8 cellular contexts compared by ENCODE assay signal in genomic region chr12:109888179-109889020, GRCh38. TPM values are rescaled to one million over a fixed set of nuclear protein-coding genes. Genes with fewer than 3 reads are reported as not detected.
DNase-seq lines count a peak whose midpoint lies in the region; ATAC-seq, FAIRE-seq and TF ChIP-seq lines count a peak whose summit lies in the region.

No MANE protein-coding gene starts in this region.

- no peak for TF ChIP-seq POLR2A in right lobe of liver (IDR thresholded peaks at IDR 0.05)

- FAIRE-seq in kidney (lab: Jason Lieb, UNC): no peak

- no peak overlapping the region for H3K9ac ChIP-seq in kidney (ENCODE audit: low read length in 2 of 2)

- no peaks in the 10 kb centered on the region for H3K36me3 Mint-ChIP-seq in CD4-positive, alpha-beta memory T cell
- H3K36me3 Mint-ChIP-seq in activated naive CD8-positive, alpha-beta T cell treated with anti-CD3 and anti-CD28 coated beads, Interleukin-2, amount 10 ng/mL, durations not matched to agents 7 days and 5 days: peaks cover 2% of the 10 kb centered on the region

- H3K36me3 ChIP-seq in CD4-positive, alpha-beta memory T cell (ENCODE audit: insufficient read depth, low read length): no peaks in the 10 kb centered on the region
- H3K36me3 ChIP-seq in right lobe of liver (no peaks in the 10 kb centered on the region), kidney (ENCODE audit: control insufficient read depth in 1 of 2, insufficient read depth in 2 of 2, low read length in 2 of 2) (no peaks in the 10 kb centered on the region)

- 57% methylated on average over 12 of the region's 12 CpGs for WGBS in right lobe of liver (ENCODE audit: insufficient coverage, low coverage, low lambda C conversion rate, missing lambda C conversion rate)

- POLR2A ChIA-PET in CD4-positive, alpha-beta memory T cell (lab: Charles Lee; ENCODE audit: partially characterized antibody): interaction anchor here (0.6 to 4.2 kb wide), 12 partner anchors 8 to 561 kb away, joined by 3 to 55 read pairs (median 4); partner anchors contain the start of genes ANKRD13A, GLTP and TCHP
- POLR2A ChIA-PET in activated naive CD8-positive, alpha-beta T cell treated with anti-CD3 and anti-CD28 coated beads, Interleukin-2, amount 10 ng/mL, durations not matched to agents 7 days and 5 days (lab: Charles Lee): interaction anchor here (0.7 to 2.0 kb wide), 4 partner anchors 10 to 1166 kb away, joined by 3 to 20 read pairs (median 4); partner anchors contain the start of gene TCHP

- TF ChIP-seq CTCF in right lobe of liver (IDR thresholded peaks at IDR 0.05) (no peak), kidney (IDR thresholded peaks at IDR 0.05; ENCODE audit: borderline replicate concordance, extremely low read depth, insufficient read depth) (no peak)

- peak overlapping the region; percentile 52 for H3K27ac ChIP-seq in CD4-positive, alpha-beta memory T cell (ENCODE audit: low read depth, low read length)
- H3K27ac ChIP-seq in right lobe of liver: no peak overlapping the region
- no peak overlapping the region for H3K27ac ChIP-seq in kidney (ENCODE audit: low read depth in 2 of 2, low read length in 2 of 2)

- CTCF ChIA-PET in CD4-positive, alpha-beta memory T cell (lab: Charles Lee; ENCODE audit: partially characterized antibody): interaction anchor here (0.6 to 2.5 kb wide), 9 partner anchors 10 to 191 kb away, joined by 3 to 13 read pairs (median 4); partner anchors contain the start of gene TCHP

- intact Hi-C loops in CD4-positive, alpha-beta memory T cell (cut with micrococcal nuclease): loop anchor here (1.0 kb wide), 1 partner anchor 12 kb away; the partner anchor contains the start of gene TCHP
- intact Hi-C loops in right lobe of liver (cut with DNase I): no loop called here
- intact Hi-C loops in kidney (cut with DNase I): no loop called here

- H3K4me3 Mint-ChIP-seq in CD4-positive, alpha-beta memory T cell: peak overlapping the region; percentile 60 to 86 (median 82)
- H3K4me3 Mint-ChIP-seq in activated naive CD8-positive, alpha-beta T cell treated with anti-CD3 and anti-CD28 coated beads, Interleukin-2, amount 10 ng/mL, durations not matched to agents 7 days and 5 days: peak overlapping the region; percentile 37

- H3K4me3 ChIP-seq in CD4-positive, alpha-beta memory T cell (ENCODE audit: low read length in 2 of 2): peak overlapping the region; percentile 2 to 8
- no peak overlapping the region for H3K4me3 ChIP-seq in right lobe of liver
- no peak overlapping the region for H3K4me3 ChIP-seq in kidney (ENCODE audit: low read length in 2 of 2)

- H3K27me3 Mint-ChIP-seq in CD4-positive, alpha-beta memory T cell: peaks cover 0 to 2% of the 10 kb centered on the region in 2 donors
- H3K27me3 Mint-ChIP-seq in activated naive CD8-positive, alpha-beta T cell treated with anti-CD3 and anti-CD28 coated beads, Interleukin-2, amount 10 ng/mL, durations not matched to agents 7 days and 5 days: peaks cover 12% of the 10 kb centered on the region

- H3K4me1 Mint-ChIP-seq in CD4-positive, alpha-beta memory T cell: peaks cover 22 to 44% (median 35%) of the 10 kb centered on the region in 4 donors
- H3K4me1 Mint-ChIP-seq in activated naive CD8-positive, alpha-beta T cell treated with anti-CD3 and anti-CD28 coated beads, Interleukin-2, amount 10 ng/mL, durations not matched to agents 7 days and 5 days: peaks cover 36% of the 10 kb centered on the region

- H3K9me3 ChIP-seq in CD4-positive, alpha-beta memory T cell (ENCODE audit: control insufficient read depth in 1 of 2, low read length in 2 of 2): no peaks in the 10 kb centered on the region
- no peaks in the 10 kb centered on the region for H3K9me3 ChIP-seq in right lobe of liver
- H3K9me3 ChIP-seq in kidney (ENCODE audit: control insufficient read depth in 1 of 2, low read length in 2 of 2): no peaks in the 10 kb centered on the region

- H3K9me3 Mint-ChIP-seq in CD4-positive, alpha-beta memory T cell: no peaks in the 10 kb centered on the region
- H3K9me3 Mint-ChIP-seq in activated naive CD8-positive, alpha-beta T cell treated with anti-CD3 and anti-CD28 coated beads, Interleukin-2, amount 10 ng/mL, durations not matched to agents 7 days and 5 days: no peaks in the 10 kb centered on the region

- H3K27me3 ChIP-seq in CD4-positive, alpha-beta memory T cell (ENCODE audit: insufficient read depth, low read length): no peaks in the 10 kb centered on the region
- H3K27me3 ChIP-seq in right lobe of liver: no peaks in the 10 kb centered on the region

- ATAC-seq in activated naive CD8-positive, alpha-beta T cell treated with anti-CD3 and anti-CD28 coated beads, Interleukin-2, amount 10 ng/mL, durations not matched to agents 7 days and 5 days (ENCODE audit: low read depth): peak; percentile 60
- peak; percentile 37 to 55 (median 50) for ATAC-seq in right lobe of liver
- no peak for ATAC-seq in HG02610 (IDR thresholded peaks at IDR 0.05; ENCODE audit: unreplicated experiment)

- DNase-seq in CD4-positive, alpha-beta memory T cell: peak; percentile 32 to 48 (median 39)
- DNase-seq in LoVo (ENCODE audit: low spot score) (peak; percentile 46), right lobe of liver (no peak), kidney (no peak), NCI-H82 treated with DMSO at 0.1 percent for 48 hours (lab: John Stamatoyannopoulos, UW; ENCODE audit: unreplicated experiment) (no peak), retina (no peak)
- DNase-seq in activated naive CD8-positive, alpha-beta T cell treated with anti-CD3 and anti-CD28 coated beads, Interleukin-2, amount 10 ng/mL, durations not matched to agents 7 days and 5 days: no peak

- peaks cover 42% of the 10 kb centered on the region for H3K4me1 ChIP-seq in CD4-positive, alpha-beta memory T cell (ENCODE audit: insufficient read depth, low read length)
- no peaks in the 10 kb centered on the region for H3K4me1 ChIP-seq in right lobe of liver
- H3K4me1 ChIP-seq in kidney (ENCODE audit: control insufficient read depth in 1 of 2, insufficient read depth in 1 of 2, low read depth in 1 of 2, low read length in 2 of 2): no peaks in the 10 kb centered on the region

- peak overlapping the region; percentile 82 to 98 (median 97) for H3K27ac Mint-ChIP-seq in CD4-positive, alpha-beta memory T cell
- H3K27ac Mint-ChIP-seq in activated naive CD8-positive, alpha-beta T cell treated with anti-CD3 and anti-CD28 coated beads, Interleukin-2, amount 10 ng/mL, durations not matched to agents 7 days and 5 days: peak overlapping the region; percentile 95

RNA-seq across cellular contexts. Expression of gene GLTP, which starts 8.1 kb away (rescaled TPM):
- total RNA-seq in CD4-positive, alpha-beta memory T cell: 10 to 100 TPM; 24.0 TPM
- 10 to 100 TPM; 23.6 to 48.1 TPM for polyA plus RNA-seq in CD4-positive, alpha-beta memory T cell
- total RNA-seq in activated naive CD8-positive, alpha-beta T cell treated with anti-CD3 and anti-CD28 coated beads, Interleukin-2, amount 10 ng/mL, durations not matched to agents 7 days and 5 days: 10 to 100 TPM; 18.3 to 20.2 TPM
- total RNA-seq in right lobe of liver (10 to 100 TPM in 5 of 6 experiments, 1 to 10 TPM in 1; 9.8 to 20.8 (median 13.6) TPM), kidney (45.9 TPM)
- polyA plus RNA-seq in kidney (ENCODE audit: insufficient read depth, low read depth, low replicate concordance): 56.4 TPM

RNA-seq across cellular contexts. Expression of gene TCHP, which starts 11.7 kb away (rescaled TPM):
- total RNA-seq in CD4-positive, alpha-beta memory T cell: 10 to 100 TPM; 41.4 to 45.0 TPM
- polyA plus RNA-seq in CD4-positive, alpha-beta memory T cell: 10 to 100 TPM in 1 of 2 donors, 1 to 10 TPM in 1; 3.0 to 15.7 TPM
- 10 to 100 TPM; 34.4 to 37.2 TPM for total RNA-seq in activated naive CD8-positive, alpha-beta T cell treated with anti-CD3 and anti-CD28 coated beads, Interleukin-2, amount 10 ng/mL, durations not matched to agents 7 days and 5 days
- total RNA-seq in right lobe of liver: 1 to 10 TPM; 4.9 to 8.8 (median 6.8) TPM
- total RNA-seq in kidney: 16.2 TPM
- 6.0 TPM for polyA plus RNA-seq in kidney (ENCODE audit: insufficient read depth, low read depth, low replicate concordance)

RNA-seq across cellular contexts. Expression of gene TRPV4, which starts 55.2 kb away (rescaled TPM):
- total RNA-seq in CD4-positive, alpha-beta memory T cell: under 1 TPM in 1 of 2 experiments, not detected in 1; 0.17 TPM
- polyA plus RNA-seq in CD4-positive, alpha-beta memory T cell: not detected
- not detected for total RNA-seq in activated naive CD8-positive, alpha-beta T cell treated with anti-CD3 and anti-CD28 coated beads, Interleukin-2, amount 10 ng/mL, durations not matched to agents 7 days and 5 days
- 10 to 100 TPM in 1 of 6 experiments, 1 to 10 TPM in 5; 5.3 to 10.3 (median 6.7) TPM for total RNA-seq in right lobe of liver
- total RNA-seq in kidney: 6.0 TPM
- 24.5 TPM for polyA plus RNA-seq in kidney (ENCODE audit: insufficient read depth, low read depth, low replicate concordance)

Comparison
In these comparisons a context has a peak if more than half of its experiments do, and no peak if none do; other contexts are left out.
1. DNase-seq: peak in CD4-positive, alpha-beta memory T cell (5 of 5) and LoVo (single experiment); none in activated naive CD8-positive, alpha-beta T cell treated with anti-CD3 and anti-CD28 coated beads, Interleukin-2, amount 10 ng/mL, durations not matched to agents 7 days and 5 days (single experiment), right lobe of liver (0 of 3), kidney (single experiment), NCI-H82 treated with DMSO at 0.1 percent for 48 hours (single experiment) and retina (single experiment).
2. H3K4me3 ChIP-seq: peak in CD4-positive, alpha-beta memory T cell (2 of 2); none in right lobe of liver (0 of 3) and kidney (0 of 2).